Comparison of ENCODE assay signal across 1 cellular context in the genomic region with DNA sequence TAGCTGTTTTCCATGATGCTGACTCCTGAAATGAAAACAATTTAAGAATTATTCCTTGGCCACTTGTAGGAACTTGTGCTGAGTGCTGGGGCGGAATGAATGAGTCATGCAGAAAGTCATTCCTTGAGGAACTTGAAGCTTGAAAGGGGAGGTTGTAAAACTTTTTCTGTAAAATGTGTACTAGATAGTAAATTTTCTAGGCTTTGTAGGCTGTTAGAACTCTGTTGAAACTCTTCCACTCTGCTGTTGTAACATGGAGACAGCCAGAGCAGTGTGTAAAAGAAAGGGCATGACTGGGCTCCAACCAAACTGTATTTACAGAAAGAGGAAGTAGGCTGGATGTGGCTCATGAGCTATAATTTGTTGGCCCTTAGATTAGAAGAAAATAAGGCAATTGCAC.
TF ChIP-seq lines count a peak whose summit lies in the region.

No MANE protein-coding gene starts in this region.

TF ChIP-seq in GM23338, 12 proteins besides CTCF, POLR2A, EP300 and RAD21 (continued from another document):
- TF ChIP-seq CREB1 (CRISPR knock-in tag; IDR thresholded peaks at IDR 0.05; ENCODE audit: low read depth) (no peak), POLR2AphosphoS5 (IDR thresholded peaks at IDR 0.05; ENCODE audit: low read depth) (no peak), STAT1 (IDR thresholded peaks at IDR 0.05; ENCODE audit: unreplicated experiment) (no peak), ZNF331 (CRISPR knock-in tag; IDR thresholded peaks at IDR 0.05; ENCODE audit: low read depth) (no peak), NANOG (IDR thresholded peaks at IDR 0.05; ENCODE audit: borderline replicate concordance) (no peak), EZH2 (IDR thresholded peaks at IDR 0.05; ENCODE audit: low read depth, unreplicated experiment) (no peak)
- TF ChIP-seq, protein P1, sequence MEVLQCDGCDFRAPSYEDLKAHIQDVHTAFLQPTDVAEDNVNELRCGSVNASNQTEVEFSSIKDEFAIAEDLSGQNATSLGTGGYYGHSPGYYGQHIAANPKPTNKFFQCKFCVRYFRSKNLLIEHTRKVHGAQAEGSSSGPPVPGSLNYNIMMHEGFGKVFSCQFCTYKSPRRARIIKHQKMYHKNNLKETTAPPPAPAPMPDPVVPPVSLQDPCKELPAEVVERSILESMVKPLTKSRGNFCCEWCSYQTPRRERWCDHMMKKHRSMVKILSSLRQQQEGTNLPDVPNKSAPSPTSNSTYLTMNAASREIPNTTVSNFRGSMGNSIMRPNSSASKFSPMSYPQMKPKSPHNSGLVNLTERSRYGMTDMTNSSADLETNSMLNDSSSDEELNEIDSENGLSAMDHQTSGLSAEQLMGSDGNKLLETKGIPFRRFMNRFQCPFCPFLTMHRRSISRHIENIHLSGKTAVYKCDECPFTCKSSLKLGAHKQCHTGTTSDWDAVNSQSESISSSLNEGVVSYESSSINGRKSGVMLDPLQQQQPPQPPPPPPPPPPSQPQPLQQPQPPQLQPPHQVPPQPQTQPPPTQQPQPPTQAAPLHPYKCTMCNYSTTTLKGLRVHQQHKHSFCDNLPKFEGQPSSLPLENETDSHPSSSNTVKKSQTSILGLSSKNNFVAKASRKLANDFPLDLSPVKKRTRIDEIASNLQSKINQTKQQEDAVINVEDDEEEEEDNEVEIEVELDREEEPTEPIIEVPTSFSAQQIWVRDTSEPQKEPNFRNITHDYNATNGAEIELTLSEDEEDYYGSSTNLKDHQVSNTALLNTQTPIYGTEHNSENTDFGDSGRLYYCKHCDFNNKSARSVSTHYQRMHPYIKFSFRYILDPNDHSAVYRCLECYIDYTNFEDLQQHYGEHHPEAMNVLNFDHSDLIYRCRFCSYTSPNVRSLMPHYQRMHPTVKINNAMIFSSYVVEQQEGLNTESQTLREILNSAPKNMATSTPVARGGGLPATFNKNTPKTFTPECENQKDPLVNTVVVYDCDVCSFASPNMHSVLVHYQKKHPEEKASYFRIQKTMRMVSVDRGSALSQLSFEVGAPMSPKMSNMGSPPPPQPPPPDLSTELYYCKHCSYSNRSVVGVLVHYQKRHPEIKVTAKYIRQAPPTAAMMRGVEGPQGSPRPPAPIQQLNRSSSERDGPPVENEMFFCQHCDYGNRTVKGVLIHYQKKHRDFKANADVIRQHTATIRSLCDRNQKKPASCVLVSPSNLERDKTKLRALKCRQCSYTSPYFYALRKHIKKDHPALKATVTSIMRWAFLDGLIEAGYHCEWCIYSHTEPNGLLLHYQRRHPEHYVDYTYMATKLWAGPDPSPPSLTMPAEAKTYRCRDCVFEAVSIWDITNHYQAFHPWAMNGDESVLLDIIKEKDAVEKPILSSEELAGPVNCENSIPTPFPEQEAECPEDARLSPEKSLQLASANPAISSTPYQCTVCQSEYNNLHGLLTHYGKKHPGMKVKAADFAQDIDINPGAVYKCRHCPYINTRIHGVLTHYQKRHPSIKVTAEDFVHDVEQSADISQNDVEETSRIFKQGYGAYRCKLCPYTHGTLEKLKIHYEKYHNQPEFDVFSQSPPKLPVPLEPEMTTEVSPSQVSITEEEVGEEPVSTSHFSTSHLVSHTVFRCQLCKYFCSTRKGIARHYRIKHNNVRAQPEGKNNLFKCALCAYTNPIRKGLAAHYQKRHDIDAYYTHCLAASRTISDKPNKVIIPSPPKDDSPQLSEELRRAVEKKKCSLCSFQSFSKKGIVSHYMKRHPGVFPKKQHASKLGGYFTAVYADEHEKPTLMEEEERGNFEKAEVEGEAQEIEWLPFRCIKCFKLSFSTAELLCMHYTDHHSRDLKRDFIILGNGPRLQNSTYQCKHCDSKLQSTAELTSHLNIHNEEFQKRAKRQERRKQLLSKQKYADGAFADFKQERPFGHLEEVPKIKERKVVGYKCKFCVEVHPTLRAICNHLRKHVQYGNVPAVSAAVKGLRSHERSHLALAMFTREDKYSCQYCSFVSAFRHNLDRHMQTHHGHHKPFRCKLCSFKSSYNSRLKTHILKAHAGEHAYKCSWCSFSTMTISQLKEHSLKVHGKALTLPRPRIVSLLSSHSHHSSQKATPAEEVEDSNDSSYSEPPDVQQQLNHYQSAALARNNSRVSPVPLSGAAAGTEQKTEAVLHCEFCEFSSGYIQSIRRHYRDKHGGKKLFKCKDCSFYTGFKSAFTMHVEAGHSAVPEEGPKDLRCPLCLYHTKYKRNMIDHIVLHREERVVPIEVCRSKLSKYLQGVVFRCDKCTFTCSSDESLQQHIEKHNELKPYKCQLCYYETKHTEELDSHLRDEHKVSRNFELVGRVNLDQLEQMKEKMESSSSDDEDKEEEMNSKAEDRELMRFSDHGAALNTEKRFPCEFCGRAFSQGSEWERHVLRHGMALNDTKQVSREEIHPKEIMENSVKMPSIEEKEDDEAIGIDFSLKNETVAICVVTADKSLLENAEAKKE (CRISPR knock-in tag; IDR thresholded peaks at IDR 0.05): no peak
TF ChIP-seq in GM23338: peak in this region for 0.
